ENCODE assay signal across 12 cellular contexts in genomic region chr1:180358649-180359048, GRCh38.
DNase-seq lines count a peak whose midpoint lies in the region; ATAC-seq and TF ChIP-seq lines count a peak whose summit lies in the region.
"Had no signal": no experiment of that assay in that cellular context is flagged by ENCODE, and none has a peak within 500 bp of the region (broad histone marks: within the 10 kb centered on the region; RNA-seq: fewer than 3 reads in every experiment).

No MANE protein-coding gene starts in this region.

- H3K9me3 ChIP-seq in WERI-Rb-1 (ENCODE audit: severe bottlenecking) (no peaks in the 10 kb centered on the region), osteoblast (ENCODE audit: low read depth, low read length) (no peaks in the 10 kb centered on the region)
- H3K9me3 ChIP-seq: SJSA1 had no signal

- TF ChIP-seq CTCF in WERI-Rb-1 (IDR thresholded peaks at IDR 0.05; ENCODE audit: low read depth, low read length): no peak
- TF ChIP-seq CTCF in osteoblast (IDR thresholded peaks at IDR 0.05; ENCODE audit: extremely low read depth, low read depth, low read length): no peak

- peaks cover 13% of the 10 kb centered on the region for H3K79me2 ChIP-seq in osteoblast (ENCODE audit: insufficient read depth, low read length)

- no peak overlapping the region for H2AFZ ChIP-seq in osteoblast (ENCODE audit: low read length)

- intact Hi-C loops in left ventricle myocardium superior (cut with micrococcal nuclease): no loop called here

- H3K4me3 ChIP-seq in WERI-Rb-1 (ENCODE audit: low read depth, low read length) (peak overlapping the region; percentile 42), osteoblast (ENCODE audit: insufficient read depth, low read length) (no peak overlapping the region)
- H3K4me3 ChIP-seq: SJSA1 had no signal

- peaks cover 5% of the 10 kb centered on the region for H4K20me1 ChIP-seq in osteoblast (ENCODE audit: insufficient read depth, low read length)

- DNase-seq in AG08396 (ENCODE audit: low spot score) (peak; percentile 20), NCI-H1105 (lab: John Stamatoyannopoulos, UW) (peak; percentile 55), WERI-Rb-1 (peak; percentile 95), left ventricle myocardium superior (peak; percentile 57), NCI-H2227 (lab: John Stamatoyannopoulos, UW; ENCODE audit: unreplicated experiment) (no peak), SIG-M5 (lab: John Stamatoyannopoulos, UW) (no peak), osteoblast (ENCODE audit: insufficient read length, low spot score, missing footprints) (no peak)
- DNase-seq in stimulated activated CD4-positive, alpha-beta T cell treated with anti-CD3 and anti-CD28 coated beads, Interleukin-4, amount 100 ng/mL, for 4 hours: no peak
- DNase-seq: cerebellar nuclear complex, NCI-H2227 treated with DMSO at 0.1 percent for 48 hours had no signal

- peak overlapping the region; percentile 72 for H3K27ac ChIP-seq in WERI-Rb-1
- H3K27ac ChIP-seq in osteoblast (ENCODE audit: low read depth, low read length): no peak overlapping the region
- H3K27ac ChIP-seq: SJSA1 had no signal

- no peaks in the 10 kb centered on the region for H3K27me3 ChIP-seq in WERI-Rb-1 (ENCODE audit: insufficient read depth, low read depth, severe bottlenecking)
- no peaks in the 10 kb centered on the region for H3K27me3 ChIP-seq in osteoblast (ENCODE audit: insufficient read depth, low read length)
- H3K27me3 ChIP-seq: SJSA1 had no signal

- H3K4me1 ChIP-seq in osteoblast (ENCODE audit: insufficient read depth, low read length): peaks cover 10% of the 10 kb centered on the region

- H3K4me2 ChIP-seq in osteoblast (ENCODE audit: insufficient read depth, low read length): no peak overlapping the region

- H3K36me3 ChIP-seq in WERI-Rb-1 (no peaks in the 10 kb centered on the region; the same call in 1 of the 2 replicates), osteoblast (ENCODE audit: insufficient read depth, low read length) (no peaks in the 10 kb centered on the region)
- H3K36me3 ChIP-seq: SJSA1 had no signal

- peak; percentile 38 for ATAC-seq in left ventricle myocardium superior
- ATAC-seq: activated T-helper 17 cell treated with anti-CD3 and anti-CD28 coated beads, Interleukin-2, amount 50 U/mL, for 72 hours had no signal

Comparison
In these comparisons a context has a peak if more than half of its experiments do, and no peak if none do; other contexts are left out.
1. DNase-seq: peak in AG08396 (single experiment), NCI-H1105 (single experiment), WERI-Rb-1 (single experiment) and left ventricle myocardium superior (single experiment); none in NCI-H2227 (single experiment), stimulated activated CD4-positive, alpha-beta T cell treated with anti-CD3 and anti-CD28 coated beads, Interleukin-4, amount 100 ng/mL, for 4 hours (0 of 2), SIG-M5 (single experiment) and osteoblast (single experiment).